ENCODE assay signal across 1 cellular context in the genomic region with DNA sequence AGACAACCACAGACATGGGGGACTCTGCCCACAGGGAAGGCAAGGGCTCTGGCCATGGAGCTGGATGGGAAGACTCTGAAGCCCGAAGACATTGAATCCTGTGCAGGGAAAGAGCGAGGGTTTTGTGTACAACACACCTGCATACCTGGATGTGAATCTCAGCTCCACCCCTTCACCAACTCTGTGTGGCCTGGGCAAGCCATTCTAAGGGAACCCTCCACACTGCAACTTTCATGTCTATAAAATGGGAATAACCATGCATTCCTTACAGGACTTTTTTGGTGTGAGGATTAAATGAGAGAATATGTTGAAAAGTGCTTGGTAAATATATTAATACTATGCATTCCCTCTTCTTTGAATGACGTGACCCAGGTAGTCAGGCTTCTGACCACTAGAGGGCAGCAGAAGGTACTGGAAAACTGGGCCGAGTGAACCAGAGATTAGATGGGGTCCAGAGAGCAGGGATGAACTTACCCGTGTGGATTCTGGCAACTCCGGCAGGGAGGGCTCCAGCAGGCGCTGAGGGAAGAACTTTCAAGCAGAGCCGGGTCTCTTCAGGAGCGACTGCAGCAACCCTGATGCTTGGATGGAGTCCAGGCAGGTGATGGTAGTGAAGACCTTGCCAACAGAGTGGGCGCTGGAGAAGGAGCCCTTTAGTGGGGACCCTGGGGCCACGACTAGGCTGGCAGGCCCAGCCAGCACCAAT.
TF ChIP-seq lines count a peak whose summit lies in the region.

No MANE protein-coding gene starts in this region.

TF ChIP-seq in HepG2, 621 proteins besides CTCF, POLR2A, EP300 and RAD21 (continues in another document):
- TF ChIP-seq ZNF629 (CRISPR knock-in tag; conservative IDR thresholded peaks at IDR 0.05) (peak; percentile 44; the same call in 1 of the 2 replicates), HDAC2 (CRISPR knock-in tag; IDR thresholded peaks at IDR 0.05) (peak; percentile 34; the same call in 1 of the 2 replicates), CAMTA2 (CRISPR knock-in tag; IDR thresholded peaks at IDR 0.05; ENCODE audit: borderline replicate concordance) (no peak), MXI1 (IDR thresholded peaks at IDR 0.05; ENCODE audit: borderline replicate concordance, low read depth, low read length) (no peak), GPN1 (CRISPR knock-in tag; IDR thresholded peaks at IDR 0.05; ENCODE audit: borderline replicate concordance) (no peak), PPARG (CRISPR knock-in tag; conservative IDR thresholded peaks at IDR 0.05) (0 out of 2 replicates have a peak, but pooled peaks have one; percentile 32), TCF12 (IDR thresholded peaks at IDR 0.05) (no peak), TCF12 (CRISPR knock-in tag; IDR thresholded peaks at IDR 0.05) (no peak), NONO (IDR thresholded peaks at IDR 0.05) (no peak), NONO (CRISPR knock-in tag; conservative IDR thresholded peaks at IDR 0.05) (no peak), MIXL1 (CRISPR knock-in tag; IDR thresholded peaks at IDR 0.05) (peak; percentile 64; the same call in 1 of the 2 replicates), ZNF331 (CRISPR knock-in tag; IDR thresholded peaks at IDR 0.05) (0 out of 2 replicates have a peak, but pooled peaks have one; percentile 25), ZKSCAN5 (CRISPR knock-in tag; IDR thresholded peaks at IDR 0.05) (no peak), ZNF644 (CRISPR knock-in tag; IDR thresholded peaks at IDR 0.05; ENCODE audit: low read depth) (no peak), KLF9 (CRISPR knock-in tag; IDR thresholded peaks at IDR 0.05; ENCODE audit: low read depth) (no peak), ZNF747 (CRISPR knock-in tag; IDR thresholded peaks at IDR 0.05; ENCODE audit: borderline replicate concordance) (no peak), ZNF768 (CRISPR knock-in tag; IDR thresholded peaks at IDR 0.05) (no peak), TGIF2 (CRISPR knock-in tag; IDR thresholded peaks at IDR 0.05) (no peak), SALL1 (CRISPR knock-in tag; IDR thresholded peaks at IDR 0.05) (peak; percentile 12; the same call in 1 of the 2 replicates), ZBTB7B (CRISPR knock-in tag; IDR thresholded peaks at IDR 0.05) (peak; percentile 46; the same call in 1 of the 2 replicates), KDM6A (CRISPR knock-in tag; IDR thresholded peaks at IDR 0.05; ENCODE audit: low read depth) (no peak), ZNF652 (CRISPR knock-in tag; IDR thresholded peaks at IDR 0.05; ENCODE audit: borderline replicate concordance, low read depth) (peak; percentile 38; the same call in 1 of the 2 replicates), ZNF75D (CRISPR knock-in tag; IDR thresholded peaks at IDR 0.05; ENCODE audit: borderline replicate concordance) (no peak), PAF1 (CRISPR knock-in tag; IDR thresholded peaks at IDR 0.05) (no peak), ZSCAN29 (CRISPR knock-in tag; conservative IDR thresholded peaks at IDR 0.05) (no peak), ZNF335 (CRISPR knock-in tag; IDR thresholded peaks at IDR 0.05) (no peak), ZSCAN22 (CRISPR knock-in tag; IDR thresholded peaks at IDR 0.05) (no peak), KLF13 (CRISPR knock-in tag; IDR thresholded peaks at IDR 0.05) (no peak), ZFP36L2 (CRISPR knock-in tag; IDR thresholded peaks at IDR 0.05) (no peak), ZFYVE20 (CRISPR knock-in tag; IDR thresholded peaks at IDR 0.05; ENCODE audit: borderline replicate concordance, low read depth) (no peak), TEAD3 (CRISPR knock-in tag; optimal IDR thresholded peaks at IDR 0.05; ENCODE audit: borderline replicate concordance) (peak; percentile 60), TCF7 (IDR thresholded peaks at IDR 0.05; ENCODE audit: low read depth) (0 out of 2 replicates have a peak, but pooled peaks have one; percentile 2), KLF15 (CRISPR knock-in tag; IDR thresholded peaks at IDR 0.05; ENCODE audit: borderline replicate concordance) (no peak), XRCC5 (optimal IDR thresholded peaks at IDR 0.05; ENCODE audit: low read length) (peak; percentile 48), ZNF264 (CRISPR knock-in tag; IDR thresholded peaks at IDR 0.05) (no peak), RARA (CRISPR knock-in tag; IDR thresholded peaks at IDR 0.05) (peak; percentile 35; the same call in 1 of the 2 replicates), ZNF839 (CRISPR knock-in tag; IDR thresholded peaks at IDR 0.05; ENCODE audit: borderline replicate concordance) (no peak), MIER2 (CRISPR knock-in tag; IDR thresholded peaks at IDR 0.05) (no peak), ONECUT2 (CRISPR knock-in tag; IDR thresholded peaks at IDR 0.05) (no peak), NR2F2 (IDR thresholded peaks at IDR 0.05; ENCODE audit: borderline replicate concordance, low read depth) (no peak), ZNF432 (CRISPR knock-in tag; IDR thresholded peaks at IDR 0.05; ENCODE audit: borderline replicate concordance) (no peak), TCF7L2 (IDR thresholded peaks at IDR 0.05; ENCODE audit: low read depth, low read length) (no peak), RXRB (CRISPR knock-in tag; IDR thresholded peaks at IDR 0.05; ENCODE audit: borderline replicate concordance) (0 out of 2 replicates have a peak, but pooled peaks have one; percentile 28), ZNF615 (CRISPR knock-in tag; IDR thresholded peaks at IDR 0.05; ENCODE audit: borderline replicate concordance) (no peak), MAFG (CRISPR knock-in tag; IDR thresholded peaks at IDR 0.05) (no peak), FOSL2 (CRISPR knock-in tag; IDR thresholded peaks at IDR 0.05) (0 out of 2 replicates have a peak, but pooled peaks have one; percentile 21), NR2C2 (CRISPR knock-in tag; IDR thresholded peaks at IDR 0.05; ENCODE audit: borderline replicate concordance) (no peak)
- TF ChIP-seq, protein P1, sequence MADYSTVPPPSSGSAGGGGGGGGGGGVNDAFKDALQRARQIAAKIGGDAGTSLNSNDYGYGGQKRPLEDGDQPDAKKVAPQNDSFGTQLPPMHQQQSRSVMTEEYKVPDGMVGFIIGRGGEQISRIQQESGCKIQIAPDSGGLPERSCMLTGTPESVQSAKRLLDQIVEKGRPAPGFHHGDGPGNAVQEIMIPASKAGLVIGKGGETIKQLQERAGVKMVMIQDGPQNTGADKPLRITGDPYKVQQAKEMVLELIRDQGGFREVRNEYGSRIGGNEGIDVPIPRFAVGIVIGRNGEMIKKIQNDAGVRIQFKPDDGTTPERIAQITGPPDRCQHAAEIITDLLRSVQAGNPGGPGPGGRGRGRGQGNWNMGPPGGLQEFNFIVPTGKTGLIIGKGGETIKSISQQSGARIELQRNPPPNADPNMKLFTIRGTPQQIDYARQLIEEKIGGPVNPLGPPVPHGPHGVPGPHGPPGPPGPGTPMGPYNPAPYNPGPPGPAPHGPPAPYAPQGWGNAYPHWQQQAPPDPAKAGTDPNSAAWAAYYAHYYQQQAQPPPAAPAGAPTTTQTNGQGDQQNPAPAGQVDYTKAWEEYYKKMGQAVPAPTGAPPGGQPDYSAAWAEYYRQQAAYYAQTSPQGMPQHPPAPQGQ (CRISPR knock-in tag; IDR thresholded peaks at IDR 0.05; ENCODE audit: borderline replicate concordance): no peak
- TF ChIP-seq, protein P2, sequence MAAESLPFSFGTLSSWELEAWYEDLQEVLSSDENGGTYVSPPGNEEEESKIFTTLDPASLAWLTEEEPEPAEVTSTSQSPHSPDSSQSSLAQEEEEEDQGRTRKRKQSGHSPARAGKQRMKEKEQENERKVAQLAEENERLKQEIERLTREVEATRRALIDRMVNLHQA (CRISPR knock-in tag; IDR thresholded peaks at IDR 0.05): no peak
- TF ChIP-seq, protein P3, sequence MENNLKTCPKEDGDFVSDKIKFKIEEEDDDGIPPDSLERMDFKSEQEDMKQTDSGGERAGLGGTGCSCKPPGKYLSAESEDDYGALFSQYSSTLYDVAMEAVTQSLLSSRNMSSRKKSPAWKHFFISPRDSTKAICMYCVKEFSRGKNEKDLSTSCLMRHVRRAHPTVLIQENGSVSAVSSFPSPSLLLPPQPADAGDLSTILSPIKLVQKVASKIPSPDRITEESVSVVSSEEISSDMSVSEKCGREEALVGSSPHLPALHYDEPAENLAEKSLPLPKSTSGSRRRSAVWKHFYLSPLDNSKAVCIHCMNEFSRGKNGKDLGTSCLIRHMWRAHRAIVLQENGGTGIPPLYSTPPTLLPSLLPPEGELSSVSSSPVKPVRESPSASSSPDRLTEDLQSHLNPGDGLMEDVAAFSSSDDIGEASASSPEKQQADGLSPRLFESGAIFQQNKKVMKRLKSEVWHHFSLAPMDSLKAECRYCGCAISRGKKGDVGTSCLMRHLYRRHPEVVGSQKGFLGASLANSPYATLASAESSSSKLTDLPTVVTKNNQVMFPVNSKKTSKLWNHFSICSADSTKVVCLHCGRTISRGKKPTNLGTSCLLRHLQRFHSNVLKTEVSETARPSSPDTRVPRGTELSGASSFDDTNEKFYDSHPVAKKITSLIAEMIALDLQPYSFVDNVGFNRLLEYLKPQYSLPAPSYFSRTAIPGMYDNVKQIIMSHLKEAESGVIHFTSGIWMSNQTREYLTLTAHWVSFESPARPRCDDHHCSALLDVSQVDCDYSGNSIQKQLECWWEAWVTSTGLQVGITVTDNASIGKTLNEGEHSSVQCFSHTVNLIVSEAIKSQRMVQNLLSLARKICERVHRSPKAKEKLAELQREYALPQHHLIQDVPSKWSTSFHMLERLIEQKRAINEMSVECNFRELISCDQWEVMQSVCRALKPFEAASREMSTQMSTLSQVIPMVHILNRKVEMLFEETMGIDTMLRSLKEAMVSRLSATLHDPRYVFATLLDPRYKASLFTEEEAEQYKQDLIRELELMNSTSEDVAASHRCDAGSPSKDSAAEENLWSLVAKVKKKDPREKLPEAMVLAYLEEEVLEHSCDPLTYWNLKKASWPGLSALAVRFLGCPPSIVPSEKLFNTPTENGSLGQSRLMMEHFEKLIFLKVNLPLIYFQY (CRISPR knock-in tag; IDR thresholded peaks at IDR 0.05; ENCODE audit: borderline replicate concordance): peak; percentile 70; the same call in 1 of the 2 replicates
- TF ChIP-seq, protein P4, sequence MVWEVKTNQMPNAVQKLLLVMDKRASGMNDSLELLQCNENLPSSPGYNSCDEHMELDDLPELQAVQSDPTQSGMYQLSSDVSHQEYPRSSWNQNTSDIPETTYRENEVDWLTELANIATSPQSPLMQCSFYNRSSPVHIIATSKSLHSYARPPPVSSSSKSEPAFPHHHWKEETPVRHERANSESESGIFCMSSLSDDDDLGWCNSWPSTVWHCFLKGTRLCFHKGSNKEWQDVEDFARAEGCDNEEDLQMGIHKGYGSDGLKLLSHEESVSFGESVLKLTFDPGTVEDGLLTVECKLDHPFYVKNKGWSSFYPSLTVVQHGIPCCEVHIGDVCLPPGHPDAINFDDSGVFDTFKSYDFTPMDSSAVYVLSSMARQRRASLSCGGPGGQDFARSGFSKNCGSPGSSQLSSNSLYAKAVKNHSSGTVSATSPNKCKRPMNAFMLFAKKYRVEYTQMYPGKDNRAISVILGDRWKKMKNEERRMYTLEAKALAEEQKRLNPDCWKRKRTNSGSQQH (CRISPR knock-in tag; IDR thresholded peaks at IDR 0.05; ENCODE audit: low read depth): peak; percentile 37; the same call in 1 of the 2 replicates
- TF ChIP-seq, protein P5, sequence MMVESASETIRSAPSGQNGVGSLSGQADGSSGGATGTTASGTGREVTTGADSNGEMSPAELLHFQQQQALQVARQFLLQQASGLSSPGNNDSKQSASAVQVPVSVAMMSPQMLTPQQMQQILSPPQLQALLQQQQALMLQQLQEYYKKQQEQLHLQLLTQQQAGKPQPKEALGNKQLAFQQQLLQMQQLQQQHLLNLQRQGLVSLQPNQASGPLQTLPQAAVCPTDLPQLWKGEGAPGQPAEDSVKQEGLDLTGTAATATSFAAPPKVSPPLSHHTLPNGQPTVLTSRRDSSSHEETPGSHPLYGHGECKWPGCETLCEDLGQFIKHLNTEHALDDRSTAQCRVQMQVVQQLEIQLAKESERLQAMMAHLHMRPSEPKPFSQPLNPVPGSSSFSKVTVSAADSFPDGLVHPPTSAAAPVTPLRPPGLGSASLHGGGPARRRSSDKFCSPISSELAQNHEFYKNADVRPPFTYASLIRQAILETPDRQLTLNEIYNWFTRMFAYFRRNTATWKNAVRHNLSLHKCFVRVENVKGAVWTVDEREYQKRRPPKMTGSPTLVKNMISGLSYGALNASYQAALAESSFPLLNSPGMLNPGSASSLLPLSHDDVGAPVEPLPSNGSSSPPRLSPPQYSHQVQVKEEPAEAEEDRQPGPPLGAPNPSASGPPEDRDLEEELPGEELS (CRISPR knock-in tag; IDR thresholded peaks at IDR 0.05): 0 out of 2 replicates have a peak, but pooled peaks have one; percentile 33
- TF ChIP-seq, protein P6, sequence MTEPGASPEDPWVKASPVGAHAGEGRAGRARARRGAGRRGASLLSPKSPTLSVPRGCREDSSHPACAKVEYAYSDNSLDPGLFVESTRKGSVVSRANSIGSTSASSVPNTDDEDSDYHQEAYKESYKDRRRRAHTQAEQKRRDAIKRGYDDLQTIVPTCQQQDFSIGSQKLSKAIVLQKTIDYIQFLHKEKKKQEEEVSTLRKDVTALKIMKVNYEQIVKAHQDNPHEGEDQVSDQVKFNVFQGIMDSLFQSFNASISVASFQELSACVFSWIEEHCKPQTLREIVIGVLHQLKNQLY (CRISPR knock-in tag; IDR thresholded peaks at IDR 0.05): 0 out of 2 replicates have a peak, but pooled peaks have one; percentile 39
- TF ChIP-seq, protein P7, sequence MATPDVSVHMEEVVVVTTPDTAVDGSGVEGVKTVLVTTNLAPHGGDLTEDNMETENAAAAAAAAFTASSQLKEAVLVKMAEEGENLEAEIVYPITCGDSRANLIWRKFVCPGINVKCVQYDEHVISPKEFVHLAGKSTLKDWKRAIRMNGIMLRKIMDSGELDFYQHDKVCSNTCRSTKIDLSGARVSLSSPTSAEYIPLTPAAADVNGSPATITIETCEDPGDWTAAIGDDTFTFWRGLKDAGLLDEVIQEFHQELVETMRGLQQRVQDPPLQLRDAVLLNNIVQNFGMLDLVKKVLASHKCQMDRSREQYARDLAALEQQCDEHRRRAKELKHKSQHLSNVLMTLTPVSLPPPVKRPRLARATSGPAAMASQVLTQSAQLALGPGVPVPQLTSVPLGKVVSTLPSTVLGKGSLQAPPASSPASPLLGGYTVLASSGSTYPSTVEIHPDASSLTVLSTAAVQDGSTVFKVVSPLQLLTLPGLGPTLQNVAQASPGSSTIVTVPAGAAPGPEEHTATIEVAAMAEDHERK (CRISPR knock-in tag; IDR thresholded peaks at IDR 0.05; ENCODE audit: low read depth): no peak
- TF ChIP-seq, protein P8, sequence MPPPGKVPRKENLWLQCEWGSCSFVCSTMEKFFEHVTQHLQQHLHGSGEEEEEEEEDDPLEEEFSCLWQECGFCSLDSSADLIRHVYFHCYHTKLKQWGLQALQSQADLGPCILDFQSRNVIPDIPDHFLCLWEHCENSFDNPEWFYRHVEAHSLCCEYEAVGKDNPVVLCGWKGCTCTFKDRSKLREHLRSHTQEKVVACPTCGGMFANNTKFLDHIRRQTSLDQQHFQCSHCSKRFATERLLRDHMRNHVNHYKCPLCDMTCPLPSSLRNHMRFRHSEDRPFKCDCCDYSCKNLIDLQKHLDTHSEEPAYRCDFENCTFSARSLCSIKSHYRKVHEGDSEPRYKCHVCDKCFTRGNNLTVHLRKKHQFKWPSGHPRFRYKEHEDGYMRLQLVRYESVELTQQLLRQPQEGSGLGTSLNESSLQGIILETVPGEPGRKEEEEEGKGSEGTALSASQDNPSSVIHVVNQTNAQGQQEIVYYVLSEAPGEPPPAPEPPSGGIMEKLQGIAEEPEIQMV (CRISPR knock-in tag; IDR thresholded peaks at IDR 0.05; ENCODE audit: low read depth): no peak
